ENCODE assay signal across 8 cellular contexts in genomic region chr22:19292262-19293230, GRCh38. TPM values are rescaled to one million over a fixed set of nuclear protein-coding genes. Genes with fewer than 3 reads are reported as not detected.
A peak's percentile ranks its signal among the peaks of the same experiment; 100 is the strongest.
DNase-seq lines count a peak whose midpoint lies in the region; ATAC-seq and TF ChIP-seq lines count a peak whose summit lies in the region.

No MANE protein-coding gene starts in this region.

- peaks cover 24% of the 10 kb centered on the region; the same call in 1 of the 2 replicates for H3K79me2 ChIP-seq in SK-N-SH (ENCODE audit: insufficient read depth)

- no peak for TF ChIP-seq RAD21 in SK-N-SH (IDR thresholded peaks at IDR 0.05; ENCODE audit: low read length)

- H3K27me3 ChIP-seq in SK-N-SH (ENCODE audit: insufficient read depth) (no peaks in the 10 kb centered on the region), esophagus squamous epithelium (no peaks in the 10 kb centered on the region)

- intact Hi-C loops in esophagus squamous epithelium (cut with DNase I) = no loop called here

- no peak for TF ChIP-seq POLR2A in esophagus squamous epithelium (IDR thresholded peaks at IDR 0.05)

- H3K36me3 ChIP-seq in SK-N-SH (replicated peaks in 1 of 2; ENCODE audit: control insufficient read depth in 1 of 2, insufficient read depth in 2 of 2, low read length in 1 of 2) (no peaks in the 10 kb centered on the region), esophagus squamous epithelium (no peaks in the 10 kb centered on the region)

- no peaks in the 10 kb centered on the region for H3K9me3 ChIP-seq in SK-N-SH
- H3K9me3 ChIP-seq in esophagus squamous epithelium = no peaks in the 10 kb centered on the region

- no peaks in the 10 kb centered on the region for H3K9me3 Mint-ChIP-seq in neural crest cell

- no peak for TF ChIP-seq EP300 in SK-N-SH (IDR thresholded peaks at IDR 0.05; ENCODE audit: borderline replicate concordance in 1 of 2, low read depth in 1 of 2, low read length in 1 of 2)

- peak overlapping the region; percentile 100 for H2AFZ ChIP-seq in SK-N-SH (ENCODE audit: low read depth)

- peak overlapping the region in 1 of 2 experiments; percentile 68; a peak in 2 of 4 replicates for H3K27ac ChIP-seq in SK-N-SH (ENCODE audit: low read depth in 2 of 2, low read length in 1 of 2)
- H3K27ac ChIP-seq in esophagus squamous epithelium = peak overlapping the region; percentile 87 to 89 (median 88)

- peak overlapping the region; percentile 73 for H3K9ac ChIP-seq in SK-N-SH

- H3K4me1 ChIP-seq in SK-N-SH (ENCODE audit: control insufficient read depth in 1 of 2, insufficient read depth in 2 of 2, low read depth in 1 of 2, low read length in 1 of 2) (peaks cover 14% of the 10 kb centered on the region in 2 experiments), esophagus squamous epithelium (peaks cover 14 to 42% (median 22%) of the 10 kb centered on the region in 3 donors)

- peak overlapping the region; percentile 95 for H3K27ac Mint-ChIP-seq in neural crest cell (ENCODE audit: unreplicated experiment)

- TF ChIP-seq CTCF in SK-N-SH (IDR thresholded peaks at IDR 0.05) (no peak), esophagus squamous epithelium (IDR thresholded peaks at IDR 0.05) (no peak), neural crest cell (conservative IDR thresholded peaks at IDR 0.05) (no peak), GM10266 (IDR thresholded peaks at IDR 0.05; ENCODE audit: control insufficient read depth, insufficient read depth, low read depth, missing control alignments) (no peak)

- CTCF ChIA-PET in SK-N-SH (lab: Yijun Ruan, JAX) = interaction anchor here (1.1 to 2.5 kb wide), 8 partner anchors 8 to 338 kb away, joined by 3 to 9 read pairs (median 4); partner anchors contain the start of genes ESS2 and SLC25A1

- no peaks in the 10 kb centered on the region for H4K20me1 ChIP-seq in SK-N-SH (ENCODE audit: insufficient read depth)

- H3K4me3 Mint-ChIP-seq in neural crest cell = peak overlapping the region; percentile 97

- H3K4me2 ChIP-seq in SK-N-SH = peak overlapping the region; percentile 94

- POLR2A ChIA-PET in SK-N-SH (lab: Yijun Ruan, JAX) = no interaction called here

- WGBS in SK-N-SH (ENCODE audit: low lambda C conversion rate) = 46% methylated on average over 28 of the region's 32 CpGs
- WGBS in esophagus squamous epithelium, 2 donors = 34 to 37% methylated on average over 23 to 24 of the region's 32 CpGs

- no peaks in the 10 kb centered on the region for H3K36me3 Mint-ChIP-seq in neural crest cell (ENCODE audit: low read depth)

- peaks cover 5% of the 10 kb centered on the region for H3F3A ChIP-seq in SK-N-SH (replicated peaks; ENCODE audit: insufficient read depth)

- ATAC-seq in HG02642 (IDR thresholded peaks at IDR 0.05; ENCODE audit: poor library complexity, unreplicated experiment) (peak; percentile 21), GM19467 (IDR thresholded peaks at IDR 0.05; ENCODE audit: unreplicated experiment) (no peak)

- H3K9me2 ChIP-seq in SK-N-SH = no peaks in the 10 kb centered on the region

- peaks cover 29% of the 10 kb centered on the region for H3K4me1 Mint-ChIP-seq in neural crest cell

- peaks cover 22% of the 10 kb centered on the region for H3K27me3 Mint-ChIP-seq in neural crest cell (ENCODE audit: low read depth)

- DNase-seq in DMS53 (lab: John Stamatoyannopoulos, UW) (peak; percentile 70), SK-N-SH (no peak), esophagus squamous epithelium (lab: John Stamatoyannopoulos, UW) (no peak), neural crest cell (ENCODE audit: low read depth, low spot score) (no peak), cerebellar nuclear complex (lab: John Stamatoyannopoulos, UW) (no peak), GM10266 (ENCODE audit: extremely low spot score) (no peak)

- H3K4me3 ChIP-seq in SK-N-SH (ENCODE audit: low read depth in 2 of 2, low read length in 1 of 2) (peak overlapping the region; percentile 79 to 81), esophagus squamous epithelium (peak overlapping the region; percentile 64 to 98 (median 85))

TF ChIP-seq in SK-N-SH, 30 proteins besides CTCF, POLR2A, EP300 and RAD21:
- TF ChIP-seq GATA2 (CRISPR knock-in tag; IDR thresholded peaks at IDR 0.05) (0 out of 2 replicates have a peak, but pooled peaks have one; percentile 10), ZBTB33 (IDR thresholded peaks at IDR 0.05; ENCODE audit: borderline replicate concordance, low read depth) (no peak), MXI1 (IDR thresholded peaks at IDR 0.05; ENCODE audit: low read depth, low read length) (0 out of 2 replicates have a peak, but pooled peaks have one; percentile 3)
TF ChIP-seq in SK-N-SH: peak in this region for 2.

RNA-seq across cellular contexts. Expression of gene CLTCL1, which starts 1.0 kb away (rescaled TPM):
- 6.7 and 8.6 TPM in 2 replicates for polyA plus RNA-seq in SK-N-SH (2012; rRNA removed)
- polyA plus RNA-seq in SK-N-SH (2012; cell fraction: cytosol; rRNA removed) = 4.0 and 4.4 TPM in 2 replicates
- 29.0 and 30.8 TPM in 2 replicates for polyA plus RNA-seq in SK-N-SH (2012; cell fraction: nucleus; rRNA removed)
- total RNA-seq in esophagus squamous epithelium = 1 to 10 TPM; 3.0 to 7.7 (median 5.1) TPM
- 7.2 and 7.7 TPM in 2 replicates for total RNA-seq in neural crest cell
